ENCODE assay signal across 1 cellular context in the genomic region with DNA sequence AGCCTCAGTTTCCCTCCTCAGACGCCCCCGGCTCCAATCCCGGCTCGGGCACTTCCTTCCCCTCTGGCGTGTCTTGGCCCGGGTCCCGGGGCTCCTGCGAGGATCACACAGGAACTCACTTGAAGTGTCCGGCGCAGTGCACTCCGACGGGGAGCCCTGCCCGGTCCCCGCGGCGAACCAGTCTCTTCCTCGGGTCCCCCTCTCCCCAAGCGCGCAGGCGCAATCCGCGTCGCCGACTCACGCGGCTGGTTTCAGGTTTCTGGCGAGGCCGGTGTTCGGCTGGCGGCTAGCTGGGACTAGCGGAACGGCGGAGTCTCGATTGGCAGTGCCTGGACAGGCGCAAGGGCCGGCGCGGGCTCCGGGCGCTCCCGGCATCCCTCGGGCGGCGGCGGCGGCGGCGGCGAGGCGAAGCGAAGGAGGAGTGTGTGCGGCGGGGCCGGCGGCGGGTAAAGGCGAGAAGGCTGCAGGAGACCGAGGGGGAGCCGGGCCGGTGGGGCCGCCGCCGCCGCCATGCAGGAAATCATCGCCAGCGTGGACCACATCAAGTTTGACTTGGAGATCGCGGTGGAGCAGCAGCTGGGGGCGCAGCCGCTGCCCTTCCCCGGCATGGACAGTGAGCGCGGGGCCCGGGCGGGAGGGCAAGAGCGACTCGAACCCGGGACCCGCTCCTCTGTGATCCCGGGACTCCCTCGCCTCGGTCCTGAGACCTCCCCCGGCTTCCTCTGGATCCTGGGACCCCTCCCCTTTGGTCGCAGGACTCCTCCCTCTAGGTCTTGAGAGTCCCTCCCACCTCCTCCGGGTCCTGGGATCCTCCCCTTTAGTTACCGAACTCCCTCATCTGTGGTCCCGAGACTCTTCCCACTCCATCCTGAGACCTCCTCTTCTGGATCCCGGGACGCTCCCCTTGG.
A peak's percentile ranks its signal among the peaks of the same experiment; 100 is the strongest.
TF ChIP-seq lines count a peak whose summit lies in the region.

A gene (plus strand): TSS at position 371 of the 908 bp plus-strand sequence. CDS start 140 bp downstream, at position 511.
A gene with protein sequence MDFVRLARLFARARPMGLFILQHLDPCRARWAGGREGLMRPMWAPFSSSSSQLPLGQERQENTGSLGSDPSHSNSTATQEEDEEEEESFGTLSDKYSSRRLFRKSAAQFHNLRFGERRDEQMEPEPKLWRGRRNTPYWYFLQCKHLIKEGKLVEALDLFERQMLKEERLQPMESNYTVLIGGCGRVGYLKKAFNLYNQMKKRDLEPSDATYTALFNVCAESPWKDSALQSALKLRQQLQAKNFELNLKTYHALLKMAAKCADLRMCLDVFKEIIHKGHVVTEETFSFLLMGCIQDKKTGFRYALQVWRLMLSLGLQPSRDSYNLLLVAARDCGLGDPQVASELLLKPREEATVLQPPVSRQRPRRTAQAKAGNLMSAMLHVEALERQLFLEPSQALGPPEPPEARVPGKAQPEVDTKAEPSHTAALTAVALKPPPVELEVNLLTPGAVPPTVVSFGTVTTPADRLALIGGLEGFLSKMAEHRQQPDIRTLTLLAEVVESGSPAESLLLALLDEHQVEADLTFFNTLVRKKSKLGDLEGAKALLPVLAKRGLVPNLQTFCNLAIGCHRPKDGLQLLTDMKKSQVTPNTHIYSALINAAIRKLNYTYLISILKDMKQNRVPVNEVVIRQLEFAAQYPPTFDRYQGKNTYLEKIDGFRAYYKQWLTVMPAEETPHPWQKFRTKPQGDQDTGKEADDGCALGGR (minus strand): TSS at position 226 of the 908 bp plus-strand sequence. CDS start 3,556 bp downstream, outside the sequence.

TF ChIP-seq in HepG2, 621 proteins besides CTCF, POLR2A, EP300 and RAD21 (continued from another document and continues in another):
- TF ChIP-seq, protein P1, sequence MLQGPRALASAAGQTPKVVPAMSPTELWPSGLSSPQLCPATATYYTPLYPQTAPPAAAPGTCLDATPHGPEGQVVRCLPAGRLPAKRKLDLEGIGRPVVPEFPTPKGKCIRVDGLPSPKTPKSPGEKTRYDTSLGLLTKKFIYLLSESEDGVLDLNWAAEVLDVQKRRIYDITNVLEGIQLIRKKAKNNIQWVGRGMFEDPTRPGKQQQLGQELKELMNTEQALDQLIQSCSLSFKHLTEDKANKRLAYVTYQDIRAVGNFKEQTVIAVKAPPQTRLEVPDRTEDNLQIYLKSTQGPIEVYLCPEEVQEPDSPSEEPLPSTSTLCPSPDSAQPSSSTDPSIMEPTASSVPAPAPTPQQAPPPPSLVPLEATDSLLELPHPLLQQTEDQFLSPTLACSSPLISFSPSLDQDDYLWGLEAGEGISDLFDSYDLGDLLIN (CRISPR knock-in tag; IDR thresholded peaks at IDR 0.05; ENCODE audit: borderline replicate concordance) = no peak
- TF ChIP-seq BCL6 (CRISPR knock-in tag; IDR thresholded peaks at IDR 0.05) (peak; percentile 39; the same call in 1 of the 2 replicates), ZNF563 (CRISPR knock-in tag; IDR thresholded peaks at IDR 0.05) (peak; percentile 95), TEAD2 (CRISPR knock-in tag; IDR thresholded peaks at IDR 0.05) (no peak), ADNP (CRISPR knock-in tag; IDR thresholded peaks at IDR 0.05) (no peak), MLLT10 (CRISPR knock-in tag; IDR thresholded peaks at IDR 0.05) (no peak), ZNF761 (CRISPR knock-in tag; conservative IDR thresholded peaks at IDR 0.05) (0 out of 2 replicates have a peak, but pooled peaks have one; percentile 39), NCOR1 (IDR thresholded peaks at IDR 0.05; ENCODE audit: borderline replicate concordance, low read length) (no peak), ZNF264 (CRISPR knock-in tag; IDR thresholded peaks at IDR 0.05) (no peak), MYC (CRISPR knock-in tag; IDR thresholded peaks at IDR 0.05; ENCODE audit: borderline replicate concordance) (peak; percentile 93), MTA3 (CRISPR knock-in tag; IDR thresholded peaks at IDR 0.05) (no peak), ZFP1 (CRISPR knock-in tag; IDR thresholded peaks at IDR 0.05) (no peak), MED8 (CRISPR knock-in tag; IDR thresholded peaks at IDR 0.05; ENCODE audit: insufficient replicate concordance) (no peak), HOXA5 (CRISPR knock-in tag; IDR thresholded peaks at IDR 0.05) (peak; percentile 75; the same call in 1 of the 2 replicates), ZNF605 (CRISPR knock-in tag; IDR thresholded peaks at IDR 0.05) (no peak; the same call in 1 of the 2 replicates), PHB2 (IDR thresholded peaks at IDR 0.05; ENCODE audit: partially characterized antibody) (no peak), ZNF598 (CRISPR knock-in tag; IDR thresholded peaks at IDR 0.05; ENCODE audit: borderline replicate concordance) (no peak), SMYD3 (CRISPR knock-in tag; IDR thresholded peaks at IDR 0.05) (no peak), ZNF678 (CRISPR knock-in tag; IDR thresholded peaks at IDR 0.05) (peak; percentile 78; the same call in 1 of the 2 replicates)
- TF ChIP-seq, protein P2, sequence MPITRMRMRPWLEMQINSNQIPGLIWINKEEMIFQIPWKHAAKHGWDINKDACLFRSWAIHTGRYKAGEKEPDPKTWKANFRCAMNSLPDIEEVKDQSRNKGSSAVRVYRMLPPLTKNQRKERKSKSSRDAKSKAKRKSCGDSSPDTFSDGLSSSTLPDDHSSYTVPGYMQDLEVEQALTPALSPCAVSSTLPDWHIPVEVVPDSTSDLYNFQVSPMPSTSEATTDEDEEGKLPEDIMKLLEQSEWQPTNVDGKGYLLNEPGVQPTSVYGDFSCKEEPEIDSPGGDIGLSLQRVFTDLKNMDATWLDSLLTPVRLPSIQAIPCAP (CRISPR knock-in tag; IDR thresholded peaks at IDR 0.05; ENCODE audit: low read depth) = no peak
- TF ChIP-seq, protein P3, sequence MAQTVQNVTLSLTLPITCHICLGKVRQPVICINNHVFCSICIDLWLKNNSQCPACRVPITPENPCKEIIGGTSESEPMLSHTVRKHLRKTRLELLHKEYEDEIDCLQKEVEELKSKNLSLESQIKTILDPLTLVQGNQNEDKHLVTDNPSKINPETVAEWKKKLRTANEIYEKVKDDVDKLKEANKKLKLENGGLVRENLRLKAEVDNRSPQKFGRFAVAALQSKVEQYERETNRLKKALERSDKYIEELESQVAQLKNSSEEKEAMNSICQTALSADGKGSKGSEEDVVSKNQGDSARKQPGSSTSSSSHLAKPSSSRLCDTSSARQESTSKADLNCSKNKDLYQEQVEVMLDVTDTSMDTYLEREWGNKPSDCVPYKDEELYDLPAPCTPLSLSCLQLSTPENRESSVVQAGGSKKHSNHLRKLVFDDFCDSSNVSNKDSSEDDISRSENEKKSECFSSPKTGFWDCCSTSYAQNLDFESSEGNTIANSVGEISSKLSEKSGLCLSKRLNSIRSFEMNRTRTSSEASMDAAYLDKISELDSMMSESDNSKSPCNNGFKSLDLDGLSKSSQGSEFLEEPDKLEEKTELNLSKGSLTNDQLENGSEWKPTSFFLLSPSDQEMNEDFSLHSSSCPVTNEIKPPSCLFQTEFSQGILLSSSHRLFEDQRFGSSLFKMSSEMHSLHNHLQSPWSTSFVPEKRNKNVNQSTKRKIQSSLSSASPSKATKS (CRISPR knock-in tag; IDR thresholded peaks at IDR 0.05) = 0 out of 2 replicates have a peak, but pooled peaks have one; percentile 12
- TF ChIP-seq, protein P4, sequence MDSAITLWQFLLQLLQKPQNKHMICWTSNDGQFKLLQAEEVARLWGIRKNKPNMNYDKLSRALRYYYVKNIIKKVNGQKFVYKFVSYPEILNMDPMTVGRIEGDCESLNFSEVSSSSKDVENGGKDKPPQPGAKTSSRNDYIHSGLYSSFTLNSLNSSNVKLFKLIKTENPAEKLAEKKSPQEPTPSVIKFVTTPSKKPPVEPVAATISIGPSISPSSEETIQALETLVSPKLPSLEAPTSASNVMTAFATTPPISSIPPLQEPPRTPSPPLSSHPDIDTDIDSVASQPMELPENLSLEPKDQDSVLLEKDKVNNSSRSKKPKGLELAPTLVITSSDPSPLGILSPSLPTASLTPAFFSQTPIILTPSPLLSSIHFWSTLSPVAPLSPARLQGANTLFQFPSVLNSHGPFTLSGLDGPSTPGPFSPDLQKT (CRISPR knock-in tag; IDR thresholded peaks at IDR 0.05; ENCODE audit: borderline replicate concordance) = no peak
- TF ChIP-seq, protein P5, sequence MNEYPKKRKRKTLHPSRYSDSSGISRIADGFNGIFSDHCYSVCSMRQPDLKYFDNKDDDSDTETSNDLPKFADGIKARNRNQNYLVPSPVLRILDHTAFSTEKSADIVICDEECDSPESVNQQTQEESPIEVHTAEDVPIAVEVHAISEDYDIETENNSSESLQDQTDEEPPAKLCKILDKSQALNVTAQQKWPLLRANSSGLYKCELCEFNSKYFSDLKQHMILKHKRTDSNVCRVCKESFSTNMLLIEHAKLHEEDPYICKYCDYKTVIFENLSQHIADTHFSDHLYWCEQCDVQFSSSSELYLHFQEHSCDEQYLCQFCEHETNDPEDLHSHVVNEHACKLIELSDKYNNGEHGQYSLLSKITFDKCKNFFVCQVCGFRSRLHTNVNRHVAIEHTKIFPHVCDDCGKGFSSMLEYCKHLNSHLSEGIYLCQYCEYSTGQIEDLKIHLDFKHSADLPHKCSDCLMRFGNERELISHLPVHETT (CRISPR knock-in tag; conservative IDR thresholded peaks at IDR 0.05) = peak; percentile 95
- TF ChIP-seq, protein P6, sequence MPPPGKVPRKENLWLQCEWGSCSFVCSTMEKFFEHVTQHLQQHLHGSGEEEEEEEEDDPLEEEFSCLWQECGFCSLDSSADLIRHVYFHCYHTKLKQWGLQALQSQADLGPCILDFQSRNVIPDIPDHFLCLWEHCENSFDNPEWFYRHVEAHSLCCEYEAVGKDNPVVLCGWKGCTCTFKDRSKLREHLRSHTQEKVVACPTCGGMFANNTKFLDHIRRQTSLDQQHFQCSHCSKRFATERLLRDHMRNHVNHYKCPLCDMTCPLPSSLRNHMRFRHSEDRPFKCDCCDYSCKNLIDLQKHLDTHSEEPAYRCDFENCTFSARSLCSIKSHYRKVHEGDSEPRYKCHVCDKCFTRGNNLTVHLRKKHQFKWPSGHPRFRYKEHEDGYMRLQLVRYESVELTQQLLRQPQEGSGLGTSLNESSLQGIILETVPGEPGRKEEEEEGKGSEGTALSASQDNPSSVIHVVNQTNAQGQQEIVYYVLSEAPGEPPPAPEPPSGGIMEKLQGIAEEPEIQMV (CRISPR knock-in tag; IDR thresholded peaks at IDR 0.05; ENCODE audit: low read depth) = no peak
- TF ChIP-seq, protein P7, sequence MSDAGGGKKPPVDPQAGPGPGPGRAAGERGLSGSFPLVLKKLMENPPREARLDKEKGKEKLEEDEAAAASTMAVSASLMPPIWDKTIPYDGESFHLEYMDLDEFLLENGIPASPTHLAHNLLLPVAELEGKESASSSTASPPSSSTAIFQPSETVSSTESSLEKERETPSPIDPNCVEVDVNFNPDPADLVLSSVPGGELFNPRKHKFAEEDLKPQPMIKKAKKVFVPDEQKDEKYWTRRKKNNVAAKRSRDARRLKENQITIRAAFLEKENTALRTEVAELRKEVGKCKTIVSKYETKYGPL (CRISPR knock-in tag; IDR thresholded peaks at IDR 0.05) = no peak
- TF ChIP-seq, protein P8, sequence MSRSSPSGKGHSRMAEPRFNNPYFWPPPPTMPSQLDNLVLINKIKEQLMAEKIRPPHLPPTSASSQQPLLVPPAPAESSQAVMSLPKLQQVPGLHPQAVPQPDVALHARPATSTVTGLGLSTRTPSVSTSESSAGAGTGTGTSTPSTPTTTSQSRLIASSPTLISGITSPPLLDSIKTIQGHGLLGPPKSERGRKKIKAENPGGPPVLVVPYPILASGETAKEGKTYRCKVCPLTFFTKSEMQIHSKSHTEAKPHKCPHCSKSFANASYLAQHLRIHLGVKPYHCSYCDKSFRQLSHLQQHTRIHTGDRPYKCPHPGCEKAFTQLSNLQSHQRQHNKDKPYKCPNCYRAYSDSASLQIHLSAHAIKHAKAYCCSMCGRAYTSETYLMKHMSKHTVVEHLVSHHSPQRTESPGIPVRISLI (CRISPR knock-in tag; IDR thresholded peaks at IDR 0.05; ENCODE audit: borderline replicate concordance) = no peak
- TF ChIP-seq, protein P9, sequence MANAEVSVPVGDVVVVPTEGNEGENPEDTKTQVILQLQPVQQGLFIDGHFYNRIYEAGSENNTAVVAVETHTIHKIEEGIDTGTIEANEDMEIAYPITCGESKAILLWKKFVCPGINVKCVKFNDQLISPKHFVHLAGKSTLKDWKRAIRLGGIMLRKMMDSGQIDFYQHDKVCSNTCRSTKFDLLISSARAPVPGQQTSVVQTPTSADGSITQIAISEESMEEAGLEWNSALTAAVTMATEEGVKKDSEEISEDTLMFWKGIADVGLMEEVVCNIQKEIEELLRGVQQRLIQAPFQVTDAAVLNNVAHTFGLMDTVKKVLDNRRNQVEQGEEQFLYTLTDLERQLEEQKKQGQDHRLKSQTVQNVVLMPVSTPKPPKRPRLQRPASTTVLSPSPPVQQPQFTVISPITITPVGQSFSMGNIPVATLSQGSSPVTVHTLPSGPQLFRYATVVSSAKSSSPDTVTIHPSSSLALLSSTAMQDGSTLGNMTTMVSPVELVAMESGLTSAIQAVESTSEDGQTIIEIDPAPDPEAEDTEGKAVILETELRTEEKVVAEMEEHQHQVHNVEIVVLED (CRISPR knock-in tag; IDR thresholded peaks at IDR 0.05; ENCODE audit: borderline replicate concordance) = peak; percentile 95
- TF ChIP-seq, protein P10, sequence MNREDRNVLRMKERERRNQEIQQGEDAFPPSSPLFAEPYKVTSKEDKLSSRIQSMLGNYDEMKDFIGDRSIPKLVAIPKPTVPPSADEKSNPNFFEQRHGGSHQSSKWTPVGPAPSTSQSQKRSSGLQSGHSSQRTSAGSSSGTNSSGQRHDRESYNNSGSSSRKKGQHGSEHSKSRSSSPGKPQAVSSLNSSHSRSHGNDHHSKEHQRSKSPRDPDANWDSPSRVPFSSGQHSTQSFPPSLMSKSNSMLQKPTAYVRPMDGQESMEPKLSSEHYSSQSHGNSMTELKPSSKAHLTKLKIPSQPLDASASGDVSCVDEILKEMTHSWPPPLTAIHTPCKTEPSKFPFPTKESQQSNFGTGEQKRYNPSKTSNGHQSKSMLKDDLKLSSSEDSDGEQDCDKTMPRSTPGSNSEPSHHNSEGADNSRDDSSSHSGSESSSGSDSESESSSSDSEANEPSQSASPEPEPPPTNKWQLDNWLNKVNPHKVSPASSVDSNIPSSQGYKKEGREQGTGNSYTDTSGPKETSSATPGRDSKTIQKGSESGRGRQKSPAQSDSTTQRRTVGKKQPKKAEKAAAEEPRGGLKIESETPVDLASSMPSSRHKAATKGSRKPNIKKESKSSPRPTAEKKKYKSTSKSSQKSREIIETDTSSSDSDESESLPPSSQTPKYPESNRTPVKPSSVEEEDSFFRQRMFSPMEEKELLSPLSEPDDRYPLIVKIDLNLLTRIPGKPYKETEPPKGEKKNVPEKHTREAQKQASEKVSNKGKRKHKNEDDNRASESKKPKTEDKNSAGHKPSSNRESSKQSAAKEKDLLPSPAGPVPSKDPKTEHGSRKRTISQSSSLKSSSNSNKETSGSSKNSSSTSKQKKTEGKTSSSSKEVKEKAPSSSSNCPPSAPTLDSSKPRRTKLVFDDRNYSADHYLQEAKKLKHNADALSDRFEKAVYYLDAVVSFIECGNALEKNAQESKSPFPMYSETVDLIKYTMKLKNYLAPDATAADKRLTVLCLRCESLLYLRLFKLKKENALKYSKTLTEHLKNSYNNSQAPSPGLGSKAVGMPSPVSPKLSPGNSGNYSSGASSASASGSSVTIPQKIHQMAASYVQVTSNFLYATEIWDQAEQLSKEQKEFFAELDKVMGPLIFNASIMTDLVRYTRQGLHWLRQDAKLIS (CRISPR knock-in tag; IDR thresholded peaks at IDR 0.05) = no peak
- TF ChIP-seq, protein P11, sequence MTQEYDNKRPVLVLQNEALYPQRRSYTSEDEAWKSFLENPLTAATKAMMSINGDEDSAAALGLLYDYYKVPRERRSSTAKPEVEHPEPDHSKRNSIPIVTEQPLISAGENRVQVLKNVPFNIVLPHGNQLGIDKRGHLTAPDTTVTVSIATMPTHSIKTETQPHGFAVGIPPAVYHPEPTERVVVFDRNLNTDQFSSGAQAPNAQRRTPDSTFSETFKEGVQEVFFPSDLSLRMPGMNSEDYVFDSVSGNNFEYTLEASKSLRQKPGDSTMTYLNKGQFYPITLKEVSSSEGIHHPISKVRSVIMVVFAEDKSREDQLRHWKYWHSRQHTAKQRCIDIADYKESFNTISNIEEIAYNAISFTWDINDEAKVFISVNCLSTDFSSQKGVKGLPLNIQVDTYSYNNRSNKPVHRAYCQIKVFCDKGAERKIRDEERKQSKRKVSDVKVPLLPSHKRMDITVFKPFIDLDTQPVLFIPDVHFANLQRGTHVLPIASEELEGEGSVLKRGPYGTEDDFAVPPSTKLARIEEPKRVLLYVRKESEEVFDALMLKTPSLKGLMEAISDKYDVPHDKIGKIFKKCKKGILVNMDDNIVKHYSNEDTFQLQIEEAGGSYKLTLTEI (CRISPR knock-in tag; conservative IDR thresholded peaks at IDR 0.05) = no peak
